Comparison of ENCODE assay signal across 8 cellular contexts in genomic region chr19:42129399-42130253, GRCh38. TPM values are rescaled to one million over a fixed set of nuclear protein-coding genes. Genes with fewer than 3 reads are reported as not detected.
DNase-seq lines count a peak whose midpoint lies in the region; ATAC-seq lines count a peak whose summit lies in the region.

No MANE protein-coding gene starts in this region.

- H3K27me3 Mint-ChIP-seq in activated T-cell treated with anti-CD3 and anti-CD28 coated beads, Interleukin-2, amount 50 U/mL, for 72 hours (ENCODE audit: low read depth): no peaks in the 10 kb centered on the region

- peaks cover 30% of the 10 kb centered on the region for H3K27me3 ChIP-seq in SJCRH30

- DNase-seq in activated T-cell treated with anti-CD3 and anti-CD28 coated beads, Interleukin-2, amount 50 U/mL, for 72 hours: no peak
- no peak for DNase-seq in activated T-cell treated with anti-CD3 and anti-CD28 coated beads, Interleukin-2, amount 50 U/mL, for 48 hours
- DNase-seq in SJCRH30 (peak; percentile 60 to 64), left ventricle myocardium superior (peak; percentile 57), kidney glomerular epithelial cell (lab: John Stamatoyannopoulos, UW) (no peak)
- no peak for DNase-seq in stimulated activated CD4-positive, alpha-beta T cell treated with anti-CD3 and anti-CD28 coated beads, Interleukin-4, amount 100 ng/mL, for 24 hours

- peak overlapping the region; percentile 17 for H3K27ac Mint-ChIP-seq in activated T-cell treated with anti-CD3 and anti-CD28 coated beads, Interleukin-2, amount 50 U/mL, for 72 hours

- H3K9me3 Mint-ChIP-seq in activated T-cell treated with anti-CD3 and anti-CD28 coated beads, Interleukin-2, amount 50 U/mL, for 72 hours: no peaks in the 10 kb centered on the region

- H3K4me3 Mint-ChIP-seq in activated T-cell treated with anti-CD3 and anti-CD28 coated beads, Interleukin-2, amount 50 U/mL, for 72 hours: peak overlapping the region; percentile 48 to 93

- H3K4me1 ChIP-seq in SJCRH30: peaks cover 13% of the 10 kb centered on the region

- peaks cover 2% of the 10 kb centered on the region; the same call in 1 of the 2 replicates for H3K9me3 ChIP-seq in SJCRH30 (replicated peaks)

- no peaks in the 10 kb centered on the region for H3K36me3 ChIP-seq in SJCRH30

- ATAC-seq in activated T-cell treated with anti-CD3 and anti-CD28 coated beads, Interleukin-2, amount 50 U/mL, for 72 hours (replicated peaks in 1 of 2): no peak
- peak; percentile 50 for ATAC-seq in HG02938 (IDR thresholded peaks at IDR 0.05; ENCODE audit: unreplicated experiment)
- ATAC-seq in left ventricle myocardium superior: peak; percentile 62
- no peak for ATAC-seq in HG02852 (IDR thresholded peaks at IDR 0.05; ENCODE audit: unreplicated experiment)

- H3K36me3 Mint-ChIP-seq in activated T-cell treated with anti-CD3 and anti-CD28 coated beads, Interleukin-2, amount 50 U/mL, for 72 hours (ENCODE audit: insufficient read depth in 2 of 2): peaks cover 0 to 2% of the 10 kb centered on the region in 2 donors

- intact Hi-C loops in left ventricle myocardium superior (cut with micrococcal nuclease): loop anchor here (10.0 kb wide), 1 partner anchor 55 kb away; no protein-coding TSS in a partner anchor

- H3K4me1 Mint-ChIP-seq in activated T-cell treated with anti-CD3 and anti-CD28 coated beads, Interleukin-2, amount 50 U/mL, for 72 hours (ENCODE audit: low read depth): peaks cover 65% of the 10 kb centered on the region

- no peak overlapping the region for H3K4me3 ChIP-seq in SJCRH30

- no peak overlapping the region for H3K27ac ChIP-seq in SJCRH30

RNA-seq across cellular contexts. Expression of gene POU2F2, which starts 2.6 kb away (rescaled TPM):
- total RNA-seq in activated T-cell treated with anti-CD3 and anti-CD28 coated beads, Interleukin-2, amount 50 U/mL, for 72 hours: 10 to 100 TPM; 45.0 to 56.0 TPM
- total RNA-seq in SJCRH30 (2014; rRNA removed; shearing (Covaris generic)): 0.10 and 0.16 TPM in 2 replicates
- total RNA-seq in left ventricle myocardium superior: 1.8 TPM

RNA-seq across cellular contexts. Expression of gene ZNF574, which starts 53.7 kb away (rescaled TPM):
- 10 to 100 TPM; 11.5 to 12.2 TPM for total RNA-seq in activated T-cell treated with anti-CD3 and anti-CD28 coated beads, Interleukin-2, amount 50 U/mL, for 72 hours
- total RNA-seq in SJCRH30 (2014; rRNA removed; shearing (Covaris generic)): 31.1 and 31.5 TPM in 2 replicates
- 10.2 TPM for total RNA-seq in left ventricle myocardium superior

RNA-seq across cellular contexts. Expression of gene GRIK5, which starts 59.6 kb away (rescaled TPM):
- 1 to 10 TPM; 1.1 to 3.8 TPM for total RNA-seq in activated T-cell treated with anti-CD3 and anti-CD28 coated beads, Interleukin-2, amount 50 U/mL, for 72 hours
- 10.3 and 10.5 TPM in 2 replicates for total RNA-seq in SJCRH30 (2014; rRNA removed; shearing (Covaris generic))
- total RNA-seq in left ventricle myocardium superior: 5.4 TPM

Comparison
In these comparisons a context has a peak if more than half of its experiments do, and no peak if none do; other contexts are left out.
1. ATAC-seq: peak in HG02938 (single experiment) and left ventricle myocardium superior (single experiment); none in activated T-cell treated with anti-CD3 and anti-CD28 coated beads, Interleukin-2, amount 50 U/mL, for 72 hours (0 of 2) and HG02852 (single experiment).
2. DNase-seq: peak in SJCRH30 (2 of 2) and left ventricle myocardium superior (single experiment); none in activated T-cell treated with anti-CD3 and anti-CD28 coated beads, Interleukin-2, amount 50 U/mL, for 72 hours (0 of 2), activated T-cell treated with anti-CD3 and anti-CD28 coated beads, Interleukin-2, amount 50 U/mL, for 48 hours (0 of 2), kidney glomerular epithelial cell (single experiment) and stimulated activated CD4-positive, alpha-beta T cell treated with anti-CD3 and anti-CD28 coated beads, Interleukin-4, amount 100 ng/mL, for 24 hours (single experiment).
3. RNA of gene POU2F2, which starts 2.6 kb away (total RNA-seq): 45.0 to 56.0 TPM in activated T-cell treated with anti-CD3 and anti-CD28 coated beads, Interleukin-2, amount 50 U/mL, for 72 hours; 1.8 TPM in left ventricle myocardium superior (single experiment) and 0.10 to 0.16 TPM in SJCRH30; every median in the first group is over 10 times any median in the second.